ENCODE assay signal across 1 cellular context in the genomic region with DNA sequence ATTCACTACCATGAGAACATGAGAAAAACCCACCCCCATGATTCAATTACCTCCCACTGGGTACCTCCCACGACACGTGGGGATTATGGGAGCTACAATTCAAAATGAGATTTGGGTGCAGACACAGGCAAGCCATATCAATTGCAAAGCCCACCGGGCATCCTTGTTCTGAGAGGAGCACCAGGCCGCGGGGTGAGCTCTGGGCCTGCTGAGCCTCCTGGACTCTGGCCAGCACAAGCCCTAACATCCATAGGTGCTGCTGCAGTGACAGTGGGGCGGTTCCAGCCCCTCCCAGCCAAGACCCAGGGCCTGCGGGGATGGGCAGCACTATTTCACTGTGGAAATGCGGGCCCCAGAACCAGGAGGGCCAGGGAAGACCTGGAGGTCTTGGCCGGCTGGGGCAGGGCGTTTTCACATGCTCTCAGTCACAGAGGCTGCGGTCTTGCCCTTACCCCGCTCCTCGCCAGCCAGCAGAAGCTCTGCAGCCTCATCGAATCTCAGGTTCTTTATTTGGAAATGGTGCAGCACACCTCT.
TF ChIP-seq lines count a peak whose summit lies in the region.

No MANE protein-coding gene starts in this region.

TF ChIP-seq in H1, 55 proteins besides CTCF, POLR2A, EP300 and RAD21 (continued from another document):
- TF ChIP-seq, protein P1, sequence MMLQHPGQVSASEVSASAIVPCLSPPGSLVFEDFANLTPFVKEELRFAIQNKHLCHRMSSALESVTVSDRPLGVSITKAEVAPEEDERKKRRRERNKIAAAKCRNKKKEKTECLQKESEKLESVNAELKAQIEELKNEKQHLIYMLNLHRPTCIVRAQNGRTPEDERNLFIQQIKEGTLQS (IDR thresholded peaks at IDR 0.05; ENCODE audit: insufficient read depth, low read depth, low read length) = no peak
- TF ChIP-seq SP2 (IDR thresholded peaks at IDR 0.05; ENCODE audit: low read length) (no peak), POLR2AphosphoS5 (IDR thresholded peaks at IDR 0.05; ENCODE audit: low read depth, low read length) (no peak), RNF2 (IDR thresholded peaks at IDR 0.05; ENCODE audit: borderline replicate concordance, low read depth, low read length, missing control alignments, poor library complexity, severe bottlenecking) (no peak)
